ENCODE assay signal across 8 cellular contexts in the genomic region with DNA sequence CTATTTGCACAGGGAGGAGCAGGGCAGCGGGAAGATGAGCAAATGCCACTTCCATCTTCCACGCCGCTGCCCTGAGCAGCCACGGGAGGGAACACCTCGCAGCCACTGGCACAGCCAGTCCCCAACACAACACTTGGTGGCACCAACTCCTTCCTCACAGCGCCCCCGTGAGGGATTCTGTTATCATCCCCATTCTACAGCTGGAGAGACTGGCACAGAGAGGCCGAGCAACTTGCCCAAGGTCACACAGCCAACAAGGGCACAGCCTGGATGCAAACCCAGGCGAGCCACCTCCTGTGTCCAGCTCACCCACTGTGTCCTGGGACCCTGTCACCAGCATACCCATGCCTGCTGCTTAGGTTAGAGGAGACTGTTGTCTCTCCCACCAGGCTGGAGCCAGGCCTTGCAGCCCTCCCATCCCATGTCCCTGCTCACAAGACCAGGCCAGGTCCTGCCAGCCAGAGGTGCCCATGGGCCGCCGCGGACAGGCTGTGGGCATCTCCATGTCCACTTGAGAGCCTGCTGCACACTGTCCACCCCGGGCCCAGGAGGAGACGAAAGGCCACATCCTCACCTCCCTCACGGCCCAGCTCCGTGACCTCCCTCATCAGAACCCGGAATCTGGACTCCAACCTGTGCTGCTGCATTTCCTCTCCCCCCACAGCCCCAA. TPM values are rescaled to one million over a fixed set of nuclear protein-coding genes. Genes with fewer than 3 reads are reported as not detected.
A peak's percentile ranks its signal among the peaks of the same experiment; 100 is the strongest.
DNase-seq lines count a peak whose midpoint lies in the region; ATAC-seq and TF ChIP-seq lines count a peak whose summit lies in the region.

No MANE protein-coding gene starts in this region.

- H3K4me3 ChIP-seq in NT2/D1 (ENCODE audit: insufficient read length, low read depth) (no peak overlapping the region), sigmoid colon (no peak overlapping the region)

- no peaks in the 10 kb centered on the region for H3K27me3 ChIP-seq in NT2/D1 (ENCODE audit: insufficient read depth, insufficient read length)
- H3K27me3 ChIP-seq in sigmoid colon = no peaks in the 10 kb centered on the region

- no peaks in the 10 kb centered on the region for H3K9me3 ChIP-seq in NT2/D1 (ENCODE audit: insufficient read depth, low read length)
- H3K9me3 ChIP-seq in sigmoid colon = no peaks in the 10 kb centered on the region

- no peak for ATAC-seq in HG02938 (IDR thresholded peaks at IDR 0.05; ENCODE audit: unreplicated experiment)

- peaks cover 50% of the 10 kb centered on the region for H3K4me1 ChIP-seq in NT2/D1 (ENCODE audit: insufficient read depth, insufficient read length)
- peaks cover 0 to 99% (median 97%) of the 10 kb centered on the region in 4 donors for H3K4me1 ChIP-seq in sigmoid colon

- TF ChIP-seq EP300 in sigmoid colon (IDR thresholded peaks at IDR 0.05) = no peak

- DNase-seq in GM13977 (ENCODE audit: low spot score) = no peak
- DNase-seq in NT2/D1 (ENCODE audit: low read depth, low spot score) = no peak
- no peak for DNase-seq in endothelial cell (ENCODE audit: low spot score)
- DNase-seq in sigmoid colon = no peak
- no peak for DNase-seq in amniotic stem cell (lab: John Stamatoyannopoulos, UW)
- no peak for DNase-seq in effector CD8-positive, alpha-beta T cell (lab: John Stamatoyannopoulos, UW)
- DNase-seq in GM19238 (ENCODE audit: insufficient read length, low spot score) = no peak

- H3K4me1 Mint-ChIP-seq in endothelial cell (ENCODE audit: unreplicated experiment) = peaks cover 40% of the 10 kb centered on the region

- no peak for TF ChIP-seq POLR2A in sigmoid colon (IDR thresholded peaks at IDR 0.05)

- H3K36me3 Mint-ChIP-seq in endothelial cell (ENCODE audit: low read depth, unreplicated experiment) = peaks cover 4% of the 10 kb centered on the region

- H3K4me3 Mint-ChIP-seq in endothelial cell (ENCODE audit: unreplicated experiment) = no peak overlapping the region

- H3K27ac Mint-ChIP-seq in endothelial cell (ENCODE audit: unreplicated experiment) = peak overlapping the region; percentile 68

- in situ Hi-C loops in GM13977 (cut with MboI; ENCODE audit: low pct_unique_long_range_greater_than_20kb, low sequenced_read_pairs, unreplicated experiment) = no loop called here

- 60 to 84% methylated on average over 17 of the region's 17 CpGs for WGBS in sigmoid colon, 2 donors

- H3K9ac ChIP-seq in NT2/D1 (ENCODE audit: insufficient read length, low read depth) = peak overlapping the region; percentile 63

- peaks cover 6% of the 10 kb centered on the region for H3K27me3 Mint-ChIP-seq in endothelial cell (ENCODE audit: unreplicated experiment)

- H3K27ac ChIP-seq in sigmoid colon = peak overlapping the region; percentile 83 to 99 (median 92)

- no peaks in the 10 kb centered on the region for H3K9me3 Mint-ChIP-seq in endothelial cell (ENCODE audit: unreplicated experiment)

- H3K36me3 ChIP-seq in NT2/D1 (ENCODE audit: insufficient read depth, insufficient read length, low read length) (peaks cover 22% of the 10 kb centered on the region), sigmoid colon (peaks cover 0 to 1% (median 0%) of the 10 kb centered on the region in 4 donors)

- TF ChIP-seq CTCF in GM13977 (IDR thresholded peaks at IDR 0.05; ENCODE audit: extremely low read depth, insufficient read depth, missing control alignments) = peak; percentile 16
- TF ChIP-seq CTCF in endothelial cell (IDR thresholded peaks at IDR 0.05; ENCODE audit: unreplicated experiment) = no peak
- TF ChIP-seq CTCF in sigmoid colon (IDR thresholded peaks at IDR 0.05) = peak in 1 of 4 experiments; percentile 5

- intact Hi-C loops in sigmoid colon (cut with DNase I) = no loop called here

RNA-seq across cellular contexts. Expression of a gene that starts 57.0 kb away (rescaled TPM):
- total RNA-seq in endothelial cell (ENCODE audit: unreplicated experiment) (132 TPM), sigmoid colon (100 to 1,000 TPM in 1 of 4 donors, 10 to 100 TPM in 3; 42.5 to 134 (median 73.5) TPM)
- polyA plus RNA-seq in sigmoid colon = 10 to 100 TPM; 18.6 to 81.8 (median 24.7) TPM
